ENCODE assay signal across 8 cellular contexts in genomic region chr19:44499962-44500949, GRCh38. TPM values are rescaled to one million over a fixed set of nuclear protein-coding genes. Genes with fewer than 3 reads are reported as not detected.
A peak's percentile ranks its signal among the peaks of the same experiment; 100 is the strongest.
DNase-seq lines count a peak whose midpoint lies in the region; ATAC-seq and TF ChIP-seq lines count a peak whose summit lies in the region.

Gene ZNF180 (minus strand): TSS chr19:44500522. CDS start chr19:44497334, 3,188 bp downstream.

- H3K27ac Mint-ChIP-seq in activated naive CD8-positive, alpha-beta T cell, result peak within 1 kb of the TSS; percentile 93
- H3K27ac Mint-ChIP-seq in glutamatergic neuron (ENCODE audit: unreplicated experiment) (peak within 1 kb of the TSS; percentile 84), osteocyte (ENCODE audit: unreplicated experiment) (peak within 1 kb of the TSS; percentile 89)

- WGBS in thymus, result under 1% methylated on average over 78 of the region's 78 CpGs

- DNase-seq in NCI-H1092 (lab: John Stamatoyannopoulos, UW) (peak; percentile 91), SKM-1 (lab: John Stamatoyannopoulos, UW; ENCODE audit: unreplicated experiment) (peak; percentile 48), glutamatergic neuron (peak; percentile 97), osteocyte (ENCODE audit: extremely low spot score, unreplicated experiment) (peak; percentile 97)

- no peaks in the 10 kb centered on the region for H3K27me3 ChIP-seq in thymus (ENCODE audit: control insufficient read depth, insufficient read depth)

- H3K4me1 Mint-ChIP-seq in activated naive CD8-positive, alpha-beta T cell (ENCODE audit: low read depth), result peaks cover 28% of the 10 kb centered on the region
- H3K4me1 Mint-ChIP-seq in glutamatergic neuron (ENCODE audit: low read depth, unreplicated experiment) (peaks cover 8% of the 10 kb centered on the region), osteocyte (ENCODE audit: unreplicated experiment) (peaks cover 25% of the 10 kb centered on the region)

- peaks cover 35% of the 10 kb centered on the region for H3K36me3 ChIP-seq in thymus (ENCODE audit: control insufficient read depth, insufficient read depth)

- peak; percentile 89 for ATAC-seq in HG02588 (IDR thresholded peaks at IDR 0.05; ENCODE audit: unreplicated experiment)

- peaks cover 4% of the 10 kb centered on the region for H3K27me3 Mint-ChIP-seq in activated naive CD8-positive, alpha-beta T cell
- peaks cover 15% of the 10 kb centered on the region for H3K27me3 Mint-ChIP-seq in glutamatergic neuron (ENCODE audit: unreplicated experiment)
- peaks cover 9% of the 10 kb centered on the region for H3K27me3 Mint-ChIP-seq in osteocyte (ENCODE audit: unreplicated experiment)

- H3K36me3 Mint-ChIP-seq in activated naive CD8-positive, alpha-beta T cell, result peaks cover 38% of the 10 kb centered on the region
- peaks cover 32% of the 10 kb centered on the region for H3K36me3 Mint-ChIP-seq in glutamatergic neuron (ENCODE audit: unreplicated experiment)
- peaks cover 32% of the 10 kb centered on the region for H3K36me3 Mint-ChIP-seq in osteocyte (ENCODE audit: unreplicated experiment)

- H3K4me3 Mint-ChIP-seq in activated naive CD8-positive, alpha-beta T cell, result peak within 1 kb of the TSS; percentile 91
- H3K4me3 Mint-ChIP-seq in glutamatergic neuron (ENCODE audit: unreplicated experiment), result peak within 1 kb of the TSS; percentile 96
- H3K4me3 Mint-ChIP-seq in osteocyte (ENCODE audit: unreplicated experiment), result peak within 1 kb of the TSS; percentile 95

- peak within 1 kb of the TSS; percentile 87 for H3K27ac ChIP-seq in thymus (ENCODE audit: low read depth)

- H3K4me1 ChIP-seq in thymus (ENCODE audit: control insufficient read depth, insufficient read depth, low read length), result peaks cover 12% of the 10 kb centered on the region

- peak; percentile 67 for TF ChIP-seq POLR2A in GM10847 (IDR thresholded peaks at IDR 0.05; ENCODE audit: extremely low read depth, insufficient read length)

- peak within 1 kb of the TSS; percentile 74 for H3K4me3 ChIP-seq in thymus (ENCODE audit: low read length)

- peaks cover 22% of the 10 kb centered on the region for H3K9me3 Mint-ChIP-seq in activated naive CD8-positive, alpha-beta T cell (ENCODE audit: low read depth)
- H3K9me3 Mint-ChIP-seq in glutamatergic neuron (ENCODE audit: unreplicated experiment), result peaks cover 15% of the 10 kb centered on the region
- H3K9me3 Mint-ChIP-seq in osteocyte (ENCODE audit: unreplicated experiment), result peaks cover 15% of the 10 kb centered on the region

- peaks cover 18% of the 10 kb centered on the region for H3K9me3 ChIP-seq in thymus (ENCODE audit: control insufficient read depth)

- TF ChIP-seq CTCF in glutamatergic neuron (IDR thresholded peaks at IDR 0.05; ENCODE audit: partially characterized antibody, unreplicated experiment) (peak; percentile 99), osteocyte (IDR thresholded peaks at IDR 0.05) (peak; percentile 48)

RNA-seq across cellular contexts. Expression of gene ZNF180, which starts in this region (rescaled TPM):
- total RNA-seq in glutamatergic neuron (ENCODE audit: unreplicated experiment), result 12.3 TPM
- total RNA-seq in osteocyte, result 7.0 and 8.9 TPM in 2 replicates
- polyA plus RNA-seq in thymus, result 8.3 TPM

Comparison
In these comparisons a context has a peak if more than half of its experiments do, and no peak if none do; other contexts are left out.
1. Peak in every context shown above with its lines: DNase-seq, ATAC-seq, H3K4me3 ChIP-seq and H3K27ac ChIP-seq.